ENCODE assay signal across 16 cellular contexts in the genomic region with DNA sequence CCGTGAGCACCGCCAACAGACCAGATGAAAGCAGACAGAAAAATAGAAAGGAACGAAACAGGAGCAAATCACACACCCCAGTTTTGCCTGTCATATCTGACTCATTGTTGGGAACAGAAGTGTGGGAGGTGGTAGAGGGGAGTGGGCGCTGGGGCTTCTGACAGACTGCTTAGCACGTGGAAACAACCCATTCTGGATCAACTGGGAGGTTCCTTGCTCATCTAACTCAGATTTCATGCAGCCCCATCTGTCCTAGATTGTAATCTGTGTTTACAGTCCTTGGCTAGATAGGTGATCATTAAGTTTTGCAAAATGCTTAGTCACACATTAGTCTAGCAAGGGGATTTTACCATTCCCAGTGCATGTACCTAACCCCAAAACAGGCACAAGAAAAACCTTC.
DNase-seq lines count a peak whose midpoint lies in the region; ATAC-seq and TF ChIP-seq lines count a peak whose summit lies in the region.
"Had no signal": no experiment of that assay in that cellular context is flagged by ENCODE, and none has a peak within 500 bp of the region (broad histone marks: within the 10 kb centered on the region; RNA-seq: fewer than 3 reads in every experiment).

No MANE protein-coding gene starts in this region.

- H3K9me3 Mint-ChIP-seq in stimulated activated naive CD8-positive, alpha-beta T cell treated with anti-CD3 and anti-CD28 coated beads, Interleukin-15, amount 100 ng/mL, for 72 hours = no peaks in the 10 kb centered on the region
- no peaks in the 10 kb centered on the region for H3K9me3 Mint-ChIP-seq in mesothelial cell of epicardium
- H3K9me3 Mint-ChIP-seq: CD14-positive monocyte had no signal

- H3K4me3 Mint-ChIP-seq in stimulated activated naive CD8-positive, alpha-beta T cell treated with anti-CD3 and anti-CD28 coated beads, Interleukin-15, amount 100 ng/mL, for 72 hours = no peak overlapping the region
- no peak overlapping the region for H3K4me3 Mint-ChIP-seq in mesothelial cell of epicardium
- H3K4me3 Mint-ChIP-seq: CD14-positive monocyte had no signal

- TF ChIP-seq POLR2A in transverse colon (IDR thresholded peaks at IDR 0.05) = no peak

- no peaks in the 10 kb centered on the region for H3K9me3 ChIP-seq in liver (ENCODE audit: control insufficient read depth in 4 of 4, low read length in 3 of 4)
- no peaks in the 10 kb centered on the region for H3K9me3 ChIP-seq in aorta (ENCODE audit: control insufficient read depth, low read length)
- H3K9me3 ChIP-seq in transverse colon = no peaks in the 10 kb centered on the region
- H3K9me3 ChIP-seq: breast epithelium, thoracic aorta had no signal

- H3K9ac ChIP-seq in liver (ENCODE audit: low read depth in 1 of 2, low read length in 2 of 2) = no peak overlapping the region

- WGBS in liver = 88% methylated on average over 5 of the region's 5 CpGs
- 81 to 87% methylated on average over 5 of the region's 5 CpGs for WGBS in aorta, 2 donors
- 83 to 86% methylated on average over 4 to 5 of the region's 5 CpGs for WGBS in transverse colon (ENCODE audit: low coverage in 1 of 2), 2 donors

- DNase-seq in stimulated activated naive CD8-positive, alpha-beta T cell treated with anti-CD3 and anti-CD28 coated beads, Interleukin-15, Interleukin-2, amounts not matched to agents 100 U/mL and 50 U/mL, for 24 hours = no peak
- no peak for DNase-seq in stimulated activated naive CD8-positive, alpha-beta T cell treated with anti-CD3 and anti-CD28 coated beads, Interleukin-15, amount 100 ng/mL, for 72 hours
- peak; percentile 45 for DNase-seq in RPMI7951 (ENCODE audit: low read depth)
- DNase-seq in ureter (ENCODE audit: low spot score) = peak; percentile 27
- no peak for DNase-seq in aorta
- no peak for DNase-seq in transverse colon
- DNase-seq in mesothelial cell of epicardium (ENCODE audit: low spot score in 2 of 2, unreplicated experiment in 2 of 2) = no peak
- DNase-seq: activated gamma-delta T cell, DND-41, GOT3, Kasumi-1, NCI-H1436 had no signal

- in situ Hi-C loops in transverse colon (cut with MboI; ENCODE audit: low pct_ligation_motif_present in 1 of 4, low pct_unique_long_range_greater_than_20kb in 1 of 4, low sequenced_read_pairs in 3 of 4) = loop anchor here in 3 of 4 donors (25.0 kb wide), 1 partner anchor 1457 kb away; no protein-coding TSS in a partner anchor

- H3K27me3 Mint-ChIP-seq in stimulated activated naive CD8-positive, alpha-beta T cell treated with anti-CD3 and anti-CD28 coated beads, Interleukin-15, amount 100 ng/mL, for 72 hours = peaks cover 20% of the 10 kb centered on the region
- no peaks in the 10 kb centered on the region for H3K27me3 Mint-ChIP-seq in mesothelial cell of epicardium (ENCODE audit: low read depth)

- peak; percentile 49 for ATAC-seq in stimulated activated naive CD8-positive, alpha-beta T cell treated with anti-CD3 and anti-CD28 coated beads, Interleukin-15, Interleukin-2, amounts not matched to agents 100 U/mL and 50 U/mL, for 24 hours
- no peak for ATAC-seq in stimulated activated naive CD8-positive, alpha-beta T cell treated with anti-CD3 and anti-CD28 coated beads, Interleukin-15, amount 100 ng/mL, for 72 hours
- no peak for ATAC-seq in aorta (ENCODE audit: low FRiP score)

- intact Hi-C loops in aorta (cut with DNase I) = no loop called here
- intact Hi-C loops in transverse colon (cut with DNase I; ENCODE audit: low total_unique reads) = no loop called here

- peaks cover 0 to 5% (median 3%) of the 10 kb centered on the region in 4 donors for H3K4me1 ChIP-seq in liver (ENCODE audit: control insufficient read depth in 4 of 4, insufficient read depth in 4 of 4, low read length in 3 of 4)
- peaks cover 0 to 2% of the 10 kb centered on the region in 2 donors for H3K4me1 ChIP-seq in aorta (ENCODE audit: control insufficient read depth in 1 of 2, insufficient read depth in 2 of 2, low read length in 2 of 2)
- no peaks in the 10 kb centered on the region for H3K4me1 ChIP-seq in transverse colon
- H3K4me1 ChIP-seq: breast epithelium had no signal

- TF ChIP-seq EP300 in transverse colon (IDR thresholded peaks at IDR 0.05; ENCODE audit: low read depth) = no peak

- H3K27me3 ChIP-seq in liver (ENCODE audit: control insufficient read depth in 4 of 4, insufficient read depth in 4 of 4, low read length in 3 of 4) = no peaks in the 10 kb centered on the region
- H3K27me3 ChIP-seq in aorta (ENCODE audit: control insufficient read depth in 1 of 2, insufficient read depth in 2 of 2, low read length in 1 of 2) = no peaks in the 10 kb centered on the region
- no peaks in the 10 kb centered on the region for H3K27me3 ChIP-seq in transverse colon
- H3K27me3 ChIP-seq: breast epithelium had no signal

- H3K27ac Mint-ChIP-seq in stimulated activated naive CD8-positive, alpha-beta T cell treated with anti-CD3 and anti-CD28 coated beads, Interleukin-15, amount 100 ng/mL, for 72 hours = no peak overlapping the region
- no peak overlapping the region for H3K27ac Mint-ChIP-seq in mesothelial cell of epicardium
- H3K27ac Mint-ChIP-seq: CD14-positive monocyte had no signal

- H3K36me3 Mint-ChIP-seq in mesothelial cell of epicardium = peaks cover 15% of the 10 kb centered on the region
- H3K36me3 Mint-ChIP-seq: CD14-positive monocyte had no signal

- TF ChIP-seq CTCF in liver (IDR thresholded peaks at IDR 0.05; ENCODE audit: low read depth, low read length, missing input control) (no peak), transverse colon (IDR thresholded peaks at IDR 0.05) (no peak), mesothelial cell of epicardium (IDR thresholded peaks at IDR 0.05; ENCODE audit: unreplicated experiment) (no peak)

- no peaks in the 10 kb centered on the region for H3K4me1 Mint-ChIP-seq in stimulated activated naive CD8-positive, alpha-beta T cell treated with anti-CD3 and anti-CD28 coated beads, Interleukin-15, amount 100 ng/mL, for 72 hours
- peaks cover 16% of the 10 kb centered on the region for H3K4me1 Mint-ChIP-seq in mesothelial cell of epicardium
- H3K4me1 Mint-ChIP-seq: CD14-positive monocyte had no signal

- no peak overlapping the region for H3K4me3 ChIP-seq in liver (ENCODE audit: low read depth in 1 of 3, low read length in 3 of 3)
- H3K4me3 ChIP-seq in aorta (ENCODE audit: low read length in 2 of 2) = no peak overlapping the region
- no peak overlapping the region for H3K4me3 ChIP-seq in transverse colon
- H3K4me3 ChIP-seq: breast epithelium, thoracic aorta had no signal

- H3K27ac ChIP-seq in liver (ENCODE audit: low read depth in 1 of 2, low read length in 2 of 2) (no peak overlapping the region), aorta (ENCODE audit: low read depth in 1 of 2, low read length in 2 of 2) (peak overlapping the region in 1 of 2 donors; percentile 26), transverse colon (no peak overlapping the region)
- H3K27ac ChIP-seq: breast epithelium, thoracic aorta had no signal

- TF ChIP-seq RAD21 in liver (IDR thresholded peaks at IDR 0.05) = no peak

- H3K36me3 ChIP-seq in liver (ENCODE audit: control insufficient read depth in 4 of 4, insufficient read depth in 3 of 4, low read depth in 1 of 4, low read length in 3 of 4) = peaks cover 0 to 17% (median 10%) of the 10 kb centered on the region in 4 donors
- peaks cover 0 to under 1% of the 10 kb centered on the region in 2 donors for H3K36me3 ChIP-seq in aorta (ENCODE audit: control insufficient read depth in 1 of 2, insufficient read depth in 2 of 2, low read length in 1 of 2)
- no peaks in the 10 kb centered on the region for H3K36me3 ChIP-seq in transverse colon
- H3K36me3 ChIP-seq: breast epithelium, thoracic aorta had no signal

TF ChIP-seq in liver, 16 proteins besides CTCF, POLR2A, EP300 and RAD21 (continues in another document):
- TF ChIP-seq, protein P1, sequence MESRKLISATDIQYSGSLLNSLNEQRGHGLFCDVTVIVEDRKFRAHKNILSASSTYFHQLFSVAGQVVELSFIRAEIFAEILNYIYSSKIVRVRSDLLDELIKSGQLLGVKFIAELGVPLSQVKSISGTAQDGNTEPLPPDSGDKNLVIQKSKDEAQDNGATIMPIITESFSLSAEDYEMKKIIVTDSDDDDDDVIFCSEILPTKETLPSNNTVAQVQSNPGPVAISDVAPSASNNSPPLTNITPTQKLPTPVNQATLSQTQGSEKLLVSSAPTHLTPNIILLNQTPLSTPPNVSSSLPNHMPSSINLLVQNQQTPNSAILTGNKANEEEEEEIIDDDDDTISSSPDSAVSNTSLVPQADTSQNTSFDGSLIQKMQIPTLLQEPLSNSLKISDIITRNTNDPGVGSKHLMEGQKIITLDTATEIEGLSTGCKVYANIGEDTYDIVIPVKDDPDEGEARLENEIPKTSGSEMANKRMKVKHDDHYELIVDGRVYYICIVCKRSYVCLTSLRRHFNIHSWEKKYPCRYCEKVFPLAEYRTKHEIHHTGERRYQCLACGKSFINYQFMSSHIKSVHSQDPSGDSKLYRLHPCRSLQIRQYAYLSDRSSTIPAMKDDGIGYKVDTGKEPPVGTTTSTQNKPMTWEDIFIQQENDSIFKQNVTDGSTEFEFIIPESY (IDR thresholded peaks at IDR 0.05) = no peak
- TF ChIP-seq HNF4G (IDR thresholded peaks at IDR 0.05) (no peak), RXRA (IDR thresholded peaks at IDR 0.05) (no peak), GABPA (IDR thresholded peaks at IDR 0.05 in 1 of 2, conservative IDR thresholded peaks at IDR 0.05 in 1 of 2) (no peak), FOXA1 (IDR thresholded peaks at IDR 0.05) (no peak), FOXA2 (IDR thresholded peaks at IDR 0.05) (peak; percentile 47), HNF4A (conservative IDR thresholded peaks at IDR 0.05) (peak in 1 of 2 donors; percentile 33)
- TF ChIP-seq, protein P2, sequence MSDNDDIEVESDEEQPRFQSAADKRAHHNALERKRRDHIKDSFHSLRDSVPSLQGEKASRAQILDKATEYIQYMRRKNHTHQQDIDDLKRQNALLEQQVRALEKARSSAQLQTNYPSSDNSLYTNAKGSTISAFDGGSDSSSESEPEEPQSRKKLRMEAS (IDR thresholded peaks at IDR 0.05) = peak; percentile 21

Comparison
In these comparisons a context has a peak if more than half of its experiments do, and no peak if none do; other contexts are left out.
1. DNase-seq: peak in RPMI7951 (single experiment) and ureter (single experiment); none in stimulated activated naive CD8-positive, alpha-beta T cell treated with anti-CD3 and anti-CD28 coated beads, Interleukin-15, Interleukin-2, amounts not matched to agents 100 U/mL and 50 U/mL, for 24 hours (single experiment), stimulated activated naive CD8-positive, alpha-beta T cell treated with anti-CD3 and anti-CD28 coated beads, Interleukin-15, amount 100 ng/mL, for 72 hours (0 of 2), aorta (0 of 2), transverse colon (single experiment) and mesothelial cell of epicardium (0 of 2).